9 cellular contexts compared by ENCODE assay signal in the genomic region with DNA sequence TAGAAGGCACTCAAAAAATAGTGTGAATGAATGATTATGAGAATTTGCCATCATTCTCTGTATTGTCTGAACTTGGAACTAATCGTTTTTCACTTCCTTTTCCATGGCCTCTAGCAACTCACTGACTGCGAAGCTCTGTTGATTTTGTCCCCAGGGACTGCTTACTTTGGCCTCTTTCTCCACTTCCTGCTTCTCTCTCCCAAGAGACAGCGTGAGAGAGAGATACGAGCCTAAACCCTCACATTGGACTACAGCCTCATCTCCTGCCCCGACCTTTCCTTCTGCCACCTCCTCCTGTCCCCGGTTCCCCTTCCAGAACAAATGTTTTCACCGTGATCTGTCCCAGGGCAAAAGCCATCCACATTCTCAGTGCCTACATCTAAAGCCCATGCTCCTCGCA.
DNase-seq lines count a peak whose midpoint lies in the region; ATAC-seq, FAIRE-seq and TF ChIP-seq lines count a peak whose summit lies in the region.
"Had no signal": no experiment of that assay in that cellular context is flagged by ENCODE, and none has a peak within 500 bp of the region (broad histone marks: within the 10 kb centered on the region; RNA-seq: fewer than 3 reads in every experiment).

No MANE protein-coding gene starts in this region.

- H3K27ac ChIP-seq in adrenal gland, result peak overlapping the region in 1 of 5 donors; percentile 68
- H3K27ac ChIP-seq in smooth muscle cell (ENCODE audit: low read depth), result peak overlapping the region; percentile 26
- H3K27ac ChIP-seq: thoracic aorta had no signal

- no peaks in the 10 kb centered on the region for H3K79me2 ChIP-seq in smooth muscle cell (ENCODE audit: low read depth)

- H3K36me3 ChIP-seq in adrenal gland (replicated peaks in 1 of 2), result no peaks in the 10 kb centered on the region
- no peaks in the 10 kb centered on the region for H3K36me3 ChIP-seq in smooth muscle cell (ENCODE audit: low read depth)
- H3K36me3 ChIP-seq: thoracic aorta had no signal

- H3F3A ChIP-seq in smooth muscle cell (ENCODE audit: low read depth), result no peaks in the 10 kb centered on the region

- FAIRE-seq in GM19239 (lab: Jason Lieb, UNC), result peak; percentile 88

- DNase-seq in GM19239 (ENCODE audit: insufficient read length, low spot score), result peak; percentile 67
- DNase-seq in adrenal gland, result peak in 4 of 7 donors; percentile 11 to 25 (median 20)
- DNase-seq in smooth muscle cell (lab: John Stamatoyannopoulos, UW; ENCODE audit: unreplicated experiment), result no peak
- DNase-seq in stimulated activated CD4-positive, alpha-beta T cell treated with anti-CD3 and anti-CD28 coated beads, Interleukin-4, amount 100 ng/mL, for 24 hours, result no peak
- no peak for DNase-seq in cerebellum (ENCODE audit: low spot score)
- DNase-seq in hypothalamus (lab: John Stamatoyannopoulos, UW), result no peak

- TF ChIP-seq CTCF in adrenal gland (IDR thresholded peaks at IDR 0.05) (no peak), smooth muscle cell (IDR thresholded peaks at IDR 0.05; ENCODE audit: borderline replicate concordance, insufficient read depth, poor library complexity, severe bottlenecking) (no peak)

- peak; percentile 96 for ATAC-seq in HG02973 (IDR thresholded peaks at IDR 0.05; ENCODE audit: unreplicated experiment)
- ATAC-seq: activated naive CD4-positive, alpha-beta T cell treated with anti-CD3 and anti-CD28 coated beads, Interleukin-2, amount 50 U/mL, for 72 hours had no signal

- H3K27me3 ChIP-seq in adrenal gland (no peaks in the 10 kb centered on the region), smooth muscle cell (ENCODE audit: low read depth) (no peaks in the 10 kb centered on the region)

- no peak overlapping the region for H3K9ac ChIP-seq in smooth muscle cell (ENCODE audit: low read depth)

- peak overlapping the region; percentile 4 for H3K4me2 ChIP-seq in smooth muscle cell

- intact Hi-C loops in adrenal gland (cut with DNase I), result no loop called here

- peak overlapping the region; percentile 70 for H2AFZ ChIP-seq in smooth muscle cell (ENCODE audit: low read depth)

- 38 to 53% (median 46%) methylated on average over 8 of the region's 8 CpGs for WGBS in adrenal gland, 4 donors
- WGBS in smooth muscle cell (ENCODE audit: low lambda C conversion rate), result 56% methylated on average over 8 of the region's 8 CpGs

- no peaks in the 10 kb centered on the region for H3K9me3 ChIP-seq in adrenal gland (replicated peaks in 1 of 3)
- H3K9me3 ChIP-seq in smooth muscle cell (replicated peaks; ENCODE audit: low read depth), result no peaks in the 10 kb centered on the region
- H3K9me3 ChIP-seq: thoracic aorta had no signal

- no peaks in the 10 kb centered on the region for H4K20me1 ChIP-seq in smooth muscle cell (ENCODE audit: low read depth)

- H3K4me3 ChIP-seq in adrenal gland (no peak overlapping the region), smooth muscle cell (no peak overlapping the region)
- H3K4me3 ChIP-seq: thoracic aorta had no signal

- no peak for TF ChIP-seq POLR2A in adrenal gland (IDR thresholded peaks at IDR 0.05)

- H3K4me1 ChIP-seq in adrenal gland (replicated peaks in 1 of 2) (peaks cover 0 to 2% of the 10 kb centered on the region in 2 donors), smooth muscle cell (ENCODE audit: low read depth) (peaks cover 21% of the 10 kb centered on the region)

Comparison
In these comparisons a context has a peak if more than half of its experiments do, and no peak if none do; other contexts are left out.
1. DNase-seq: peak in GM19239 (single experiment) and adrenal gland (4 of 7); none in smooth muscle cell (single experiment), stimulated activated CD4-positive, alpha-beta T cell treated with anti-CD3 and anti-CD28 coated beads, Interleukin-4, amount 100 ng/mL, for 24 hours (single experiment), cerebellum (single experiment) and hypothalamus (0 of 51).